ENCODE assay signal across 30 cellular contexts in genomic region chr1:91901231-91901630, GRCh38. TPM values are rescaled to one million over a fixed set of nuclear protein-coding genes. Genes with fewer than 3 reads are reported as not detected.
"Had no signal": no experiment of that assay in that cellular context is flagged by ENCODE, and none has a peak within 500 bp of the region (broad histone marks: within the 10 kb centered on the region; RNA-seq: fewer than 3 reads in every experiment).

No MANE protein-coding gene starts in this region.

- H3K4me1 ChIP-seq: heart left ventricle, right lobe of liver, spleen, transverse colon had no signal

- H3K27me3 ChIP-seq: heart left ventricle, right lobe of liver, spleen, stomach, transverse colon had no signal

- H3K4me3 ChIP-seq: coronary artery, dorsolateral prefrontal cortex, heart left ventricle, lung, psoas muscle, right lobe of liver, spleen, stomach, thoracic aorta, transverse colon had no signal

- H3K9me3 ChIP-seq: heart left ventricle, psoas muscle, right lobe of liver, spleen, stomach, thoracic aorta, transverse colon had no signal

- ATAC-seq: esophagus mucosa; left colon; left ventricle myocardium superior; right lobe of liver; stimulated activated memory B cell treated with anti-CD40 and anti-IgM and Interleukin-4, amounts not matched to agents 10 μg/mL and 1 μg/mL and 100 μg/mL, for 72 hours had no signal

- H3K27ac ChIP-seq: coronary artery, dorsolateral prefrontal cortex, heart left ventricle, psoas muscle, right lobe of liver, spleen, stomach, thoracic aorta, transverse colon had no signal

- H3K36me3 ChIP-seq: heart left ventricle, right lobe of liver, spleen, stomach, thoracic aorta, transverse colon had no signal

- DNase-seq: dorsolateral prefrontal cortex; effector CD8-positive, alpha-beta T cell; heart left ventricle; hippocampal formation; left colon; left ventricle myocardium superior; mesenchymal stem cell; midbrain; naive B cell; occipital lobe; psoas muscle; retina; spleen; stimulated activated CD4-positive, alpha-beta T cell treated with anti-CD3 and anti-CD28 coated beads, Interleukin-15, amount 100 ng/mL, for 24 hours; stimulated activated CD4-positive, alpha-beta T cell treated with anti-CD3 and anti-CD28 coated beads, Interleukin-1b, Interleukin-23, amount 100 ng/mL, for 48 hours; stimulated activated CD4-positive, alpha-beta T cell treated with anti-CD3 and anti-CD28 coated beads, Interleukin-4, amount 100 ng/mL, for 24 hours; stomach; substantia nigra; transverse colon had no signal

RNA-seq across cellular contexts. Expression of gene BRDT, which starts 48.0 kb away (rescaled TPM):
- total RNA-seq: chondrocyte, esophagus mucosa, frontal cortex, glomerular endothelial cell, heart left ventricle, kidney epithelial cell, left colon, left ventricle myocardium superior, occipital lobe, psoas muscle, right lobe of liver, stomach, thoracic aorta, transverse colon, ureter had no signal
- polyA plus RNA-seq: heart left ventricle, lung, psoas muscle, spleen, stomach had no signal
